ENCODE assay signal across 8 cellular contexts in the genomic region with DNA sequence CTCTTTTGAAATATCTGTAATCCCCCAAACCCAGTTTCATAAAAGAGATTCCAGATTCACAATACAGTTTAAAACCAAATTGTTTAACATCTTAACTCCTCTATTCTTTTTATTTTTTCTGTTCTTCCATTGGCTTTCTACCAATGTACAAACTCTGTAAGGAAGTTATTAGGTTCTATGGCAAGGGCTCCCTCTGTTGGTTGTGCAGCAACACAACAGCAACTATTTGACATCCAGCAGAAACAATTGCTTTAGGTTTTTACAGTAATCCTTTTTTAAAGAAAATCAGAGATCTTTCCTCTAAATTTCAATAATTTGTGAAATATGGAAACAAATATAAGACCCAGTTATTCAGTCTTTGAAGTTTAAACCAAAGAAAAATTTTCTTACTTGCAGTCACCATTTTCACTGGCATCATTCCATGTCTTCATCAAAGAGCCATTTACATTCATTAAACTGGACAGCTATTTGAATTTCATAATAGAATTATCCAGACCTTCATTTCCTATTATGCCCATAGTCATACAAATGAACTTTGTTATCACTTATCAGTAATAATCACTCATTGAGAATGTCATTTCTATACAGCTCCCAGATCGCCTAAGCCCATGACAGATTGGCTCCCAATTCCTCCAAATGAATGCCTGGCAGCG. TPM values are rescaled to one million over a fixed set of nuclear protein-coding genes. Genes with fewer than 3 reads are reported as not detected.
DNase-seq lines count a peak whose midpoint lies in the region; ATAC-seq, FAIRE-seq and TF ChIP-seq lines count a peak whose summit lies in the region.

No MANE protein-coding gene starts in this region.

- H3K4me1 ChIP-seq in CD4-positive, CD25-positive, alpha-beta regulatory T cell (ENCODE audit: control insufficient read depth, insufficient read depth, low read length, poor library complexity, severe bottlenecking) = no peaks in the 10 kb centered on the region
- no peaks in the 10 kb centered on the region for H3K4me1 ChIP-seq in naive thymus-derived CD4-positive, alpha-beta T cell (ENCODE audit: control insufficient read depth in 2 of 2, insufficient read depth in 2 of 2, low read length in 2 of 2)
- H3K4me1 ChIP-seq in upper lobe of right lung = no peaks in the 10 kb centered on the region

- CTCF ChIA-PET in naive thymus-derived CD4-positive, alpha-beta T cell (lab: Charles Lee) = interaction anchor here (0.7 to 6.5 kb wide), 18 partner anchors 9 to 444 kb away, joined by 3 to 86 read pairs (median 4); no protein-coding TSS in a partner anchor

- TF ChIP-seq CTCF in endothelial cell (IDR thresholded peaks at IDR 0.05; ENCODE audit: unreplicated experiment) (peak; percentile 77), upper lobe of right lung (IDR thresholded peaks at IDR 0.05) (peak; percentile 93)

- H3K27me3 ChIP-seq in CD4-positive, CD25-positive, alpha-beta regulatory T cell (ENCODE audit: control insufficient read depth, insufficient read depth, low read length) = peaks cover 4% of the 10 kb centered on the region
- H3K27me3 ChIP-seq in naive thymus-derived CD4-positive, alpha-beta T cell (ENCODE audit: control insufficient read depth in 2 of 2, insufficient read depth in 2 of 2, low read length in 2 of 2) = no peaks in the 10 kb centered on the region
- H3K27me3 ChIP-seq in upper lobe of right lung = no peaks in the 10 kb centered on the region

- H3K27me3 Mint-ChIP-seq in CD4-positive, CD25-positive, alpha-beta regulatory T cell = peaks cover 7% of the 10 kb centered on the region
- H3K27me3 Mint-ChIP-seq in endothelial cell (ENCODE audit: unreplicated experiment) = no peaks in the 10 kb centered on the region
- H3K27me3 Mint-ChIP-seq in naive thymus-derived CD4-positive, alpha-beta T cell = peaks cover 0 to 11% (median 0%) of the 10 kb centered on the region in 5 donors

- no peaks in the 10 kb centered on the region for H3K4me1 Mint-ChIP-seq in CD4-positive, CD25-positive, alpha-beta regulatory T cell
- peaks cover 7% of the 10 kb centered on the region for H3K4me1 Mint-ChIP-seq in endothelial cell (ENCODE audit: unreplicated experiment)
- no peaks in the 10 kb centered on the region for H3K4me1 Mint-ChIP-seq in naive thymus-derived CD4-positive, alpha-beta T cell

- no peak overlapping the region for H3K27ac ChIP-seq in CD4-positive, CD25-positive, alpha-beta regulatory T cell (ENCODE audit: insufficient read depth, low read length, poor library complexity, severe bottlenecking)
- no peak overlapping the region for H3K27ac ChIP-seq in naive thymus-derived CD4-positive, alpha-beta T cell (ENCODE audit: low read depth, low read length)
- H3K27ac ChIP-seq in upper lobe of right lung = no peak overlapping the region

- no peaks in the 10 kb centered on the region for H3K9me3 ChIP-seq in CD4-positive, CD25-positive, alpha-beta regulatory T cell (ENCODE audit: control insufficient read depth in 2 of 2, low read length in 2 of 2)
- H3K9me3 ChIP-seq in naive thymus-derived CD4-positive, alpha-beta T cell (ENCODE audit: control insufficient read depth in 2 of 3, low read length in 3 of 3) = no peaks in the 10 kb centered on the region
- H3K9me3 ChIP-seq in upper lobe of right lung = no peaks in the 10 kb centered on the region

- H3K36me3 Mint-ChIP-seq in CD4-positive, CD25-positive, alpha-beta regulatory T cell = no peaks in the 10 kb centered on the region
- no peaks in the 10 kb centered on the region for H3K36me3 Mint-ChIP-seq in endothelial cell (ENCODE audit: low read depth, unreplicated experiment)
- no peaks in the 10 kb centered on the region for H3K36me3 Mint-ChIP-seq in naive thymus-derived CD4-positive, alpha-beta T cell

- peak in 1 of 2 donors; percentile 44 for ATAC-seq in CD4-positive, CD25-positive, alpha-beta regulatory T cell (ENCODE audit: low read depth in 2 of 2)
- peak; percentile 72 for ATAC-seq in naive thymus-derived CD4-positive, alpha-beta T cell
- ATAC-seq in upper lobe of right lung = peak; percentile 85
- no peak for ATAC-seq in HG03442 (IDR thresholded peaks at IDR 0.05; ENCODE audit: unreplicated experiment)

- H3K9me3 Mint-ChIP-seq in CD4-positive, CD25-positive, alpha-beta regulatory T cell = no peaks in the 10 kb centered on the region
- H3K9me3 Mint-ChIP-seq in endothelial cell (ENCODE audit: unreplicated experiment) = no peaks in the 10 kb centered on the region
- no peaks in the 10 kb centered on the region for H3K9me3 Mint-ChIP-seq in naive thymus-derived CD4-positive, alpha-beta T cell

- H3K27ac Mint-ChIP-seq in CD4-positive, CD25-positive, alpha-beta regulatory T cell = no peak overlapping the region
- no peak overlapping the region for H3K27ac Mint-ChIP-seq in endothelial cell (ENCODE audit: unreplicated experiment)
- H3K27ac Mint-ChIP-seq in naive thymus-derived CD4-positive, alpha-beta T cell = no peak overlapping the region

- DNase-seq in CD4-positive, CD25-positive, alpha-beta regulatory T cell = peak; percentile 30 to 71 (median 59)
- peak; percentile 24 for DNase-seq in GM19238 (ENCODE audit: insufficient read length, low spot score)
- peak; percentile 60 for DNase-seq in NCI-H2107 (lab: John Stamatoyannopoulos, UW)
- DNase-seq in endothelial cell (ENCODE audit: low spot score) = peak; percentile 59
- peak in 7 of 9 donors; percentile 15 to 61 (median 50) for DNase-seq in naive thymus-derived CD4-positive, alpha-beta T cell
- no peak for DNase-seq in upper lobe of right lung

- H3K4me3 Mint-ChIP-seq in CD4-positive, CD25-positive, alpha-beta regulatory T cell = no peak overlapping the region
- no peak overlapping the region for H3K4me3 Mint-ChIP-seq in endothelial cell (ENCODE audit: unreplicated experiment)
- no peak overlapping the region for H3K4me3 Mint-ChIP-seq in naive thymus-derived CD4-positive, alpha-beta T cell

- POLR2A ChIA-PET in naive thymus-derived CD4-positive, alpha-beta T cell (lab: Charles Lee) = interaction anchor here (1.6 to 1.7 kb wide), 2 partner anchors 46 to 260 kb away, joined by 4 read pairs; no protein-coding TSS in a partner anchor

- intact Hi-C loops in naive thymus-derived CD4-positive, alpha-beta T cell (cut with micrococcal nuclease) = loop anchor here (1.0 to 5.0 kb wide), 8 partner anchors 47 to 821 kb away; partner anchors contain the start of gene RNF11 (in 1 of the 2)
- intact Hi-C loops in upper lobe of right lung (cut with DNase I) = loop anchor here (5.0 kb wide), 1 partner anchor 407 kb away; no protein-coding TSS in a partner anchor

- peak; percentile 94 for FAIRE-seq in TTC549 (lab: Jason Lieb, UNC)

- no peak overlapping the region for H3K4me3 ChIP-seq in CD4-positive, CD25-positive, alpha-beta regulatory T cell (ENCODE audit: low read depth, low read length)
- H3K4me3 ChIP-seq in naive thymus-derived CD4-positive, alpha-beta T cell (ENCODE audit: low read length) = no peak overlapping the region
- H3K4me3 ChIP-seq in upper lobe of right lung = no peak overlapping the region

- H3K36me3 ChIP-seq in CD4-positive, CD25-positive, alpha-beta regulatory T cell (ENCODE audit: control insufficient read depth, insufficient read depth, low read length) = no peaks in the 10 kb centered on the region
- no peaks in the 10 kb centered on the region for H3K36me3 ChIP-seq in naive thymus-derived CD4-positive, alpha-beta T cell (ENCODE audit: control insufficient read depth in 2 of 3, insufficient read depth in 3 of 3, low read length in 3 of 3)
- no peaks in the 10 kb centered on the region for H3K36me3 ChIP-seq in upper lobe of right lung

RNA-seq across cellular contexts. Expression of gene RNF11, which starts 46.5 kb away (rescaled TPM):
- 66.5 TPM for total RNA-seq in CD4-positive, CD25-positive, alpha-beta regulatory T cell
- 10 to 100 TPM; 24.1 to 39.6 (median 34.6) TPM for polyA plus RNA-seq in CD4-positive, CD25-positive, alpha-beta regulatory T cell
- total RNA-seq in endothelial cell (ENCODE audit: unreplicated experiment) (74.1 TPM), upper lobe of right lung (94.0 TPM)
- 10 to 100 TPM; 23.3 to 64.0 (median 42.9) TPM for total RNA-seq in naive thymus-derived CD4-positive, alpha-beta T cell
- polyA plus RNA-seq in naive thymus-derived CD4-positive, alpha-beta T cell = 10 to 100 TPM; 22.8 to 34.2 TPM
